20 cellular contexts compared by ENCODE assay signal in genomic region chr17:47363171-47363570, GRCh38.
"Had no signal": no experiment of that assay in that cellular context is flagged by ENCODE, and none has a peak within 500 bp of the region (broad histone marks: within the 10 kb centered on the region; RNA-seq: fewer than 3 reads in every experiment).

No MANE protein-coding gene starts in this region.

- H3K4me1 ChIP-seq: foreskin keratinocyte, gastroesophageal sphincter, heart left ventricle, lower lobe of right lung, psoas muscle, sigmoid colon, tibial nerve, upper lobe of left lung had no signal

- H3K27me3 ChIP-seq: foreskin keratinocyte, gastroesophageal sphincter, heart left ventricle, hepatocyte, ovary, sigmoid colon, tibial nerve, upper lobe of left lung had no signal

- DNase-seq: dermis blood vessel endothelial cell; effector memory CD8-positive, alpha-beta T cell; heart left ventricle; left colon; left ventricle myocardium superior; lower lobe of right lung; natural killer cell; occipital lobe; ovary; psoas muscle; right cardiac atrium; sigmoid colon; stimulated activated naive B cell treated with anti-CD40 and anti-IgM and Interleukin-4, amounts not matched to agents 10 μg/mL and 1 μg/mL and 100 μg/mL, for 72 hours; upper lobe of left lung had no signal

- H3K9me3 ChIP-seq: gastroesophageal sphincter, heart left ventricle, lower lobe of right lung, ovary, psoas muscle, sigmoid colon, thoracic aorta, tibial nerve, upper lobe of left lung had no signal

- ATAC-seq: effector memory CD8-positive, alpha-beta T cell; foreskin keratinocyte; gastroesophageal sphincter; heart left ventricle; left colon; left ventricle myocardium superior; lower lobe of right lung; natural killer cell; psoas muscle; right cardiac atrium; stimulated activated naive B cell treated with anti-CD40 and anti-IgM and Interleukin-4, amounts not matched to agents 10 μg/mL and 1 μg/mL and 100 μg/mL, for 72 hours had no signal

- H2AFZ ChIP-seq: hepatocyte had no signal

- H3K4me2 ChIP-seq: hepatocyte had no signal

- H3K27ac ChIP-seq: coronary artery, foreskin keratinocyte, gastroesophageal sphincter, heart left ventricle, hepatocyte, lower lobe of right lung, ovary, psoas muscle, sigmoid colon, thoracic aorta, tibial nerve, upper lobe of left lung had no signal

- H3K79me2 ChIP-seq: hepatocyte had no signal

- H3K36me3 ChIP-seq: lower lobe of right lung, ovary, sigmoid colon, thoracic aorta, upper lobe of left lung had no signal

- H3K4me3 ChIP-seq: coronary artery, gastroesophageal sphincter, heart left ventricle, hepatocyte, lower lobe of right lung, ovary, psoas muscle, sigmoid colon, thoracic aorta, tibial nerve, upper lobe of left lung had no signal
